ENCODE assay signal across 15 cellular contexts in genomic region chr3:129911261-129911861, GRCh38. TPM values are rescaled to one million over a fixed set of nuclear protein-coding genes. Genes with fewer than 3 reads are reported as not detected.
DNase-seq lines count a peak whose midpoint lies in the region; ATAC-seq lines count a peak whose summit lies in the region.
"Had no signal": no experiment of that assay in that cellular context is flagged by ENCODE, and none has a peak within 500 bp of the region (broad histone marks: within the 10 kb centered on the region; RNA-seq: fewer than 3 reads in every experiment).

No MANE protein-coding gene starts in this region.

- peak; percentile 91 for DNase-seq in GF-D8 (lab: John Stamatoyannopoulos, UW)
- peak; percentile 50 for DNase-seq in SIG-M5 (lab: John Stamatoyannopoulos, UW)
- DNase-seq in glomerular endothelial cell (ENCODE audit: extremely low read depth, low read depth, low spot score), result peak; percentile 57
- peak; percentile 61 for DNase-seq in pons (ENCODE audit: low spot score)
- no peak for DNase-seq in SK-N-DZ (ENCODE audit: low spot score)
- no peak for DNase-seq in stimulated activated naive CD8-positive, alpha-beta T cell treated with anti-CD3 and anti-CD28 coated beads, Interleukin-15, Interleukin-2, amounts not matched to agents 100 U/mL and 50 U/mL, for 24 hours
- DNase-seq: activated CD4-positive, CD25-positive, alpha-beta regulatory T cell; activated naive CD4-positive, alpha-beta T cell treated with anti-CD3 and anti-CD28 coated beads, Interleukin-2, amount 10 ng/mL, durations not matched to agents 7 days and 5 days; BE2C; HCEC 1CT; NCI-H226; SW 1271 had no signal

- ATAC-seq in GM19452 (IDR thresholded peaks at IDR 0.05; ENCODE audit: unreplicated experiment), result no peak
- ATAC-seq in HG03521 (IDR thresholded peaks at IDR 0.05; ENCODE audit: unreplicated experiment), result no peak
- ATAC-seq in stimulated activated naive CD8-positive, alpha-beta T cell treated with anti-CD3 and anti-CD28 coated beads, Interleukin-15, Interleukin-2, amounts not matched to agents 100 U/mL and 50 U/mL, for 24 hours, result no peak
- ATAC-seq: stimulated activated effector memory CD8-positive, alpha-beta T cell treated with anti-CD3 and anti-CD28 coated beads, Interleukin-12 subunit alpha, Interleukin-12 subunit beta, amount 100 ng/mL, for 72 hours had no signal

RNA-seq across cellular contexts. Expression of gene TMCC1, which starts 17.9 kb away (rescaled TPM):
- total RNA-seq in glomerular endothelial cell, result 23.8 and 35.2 TPM in 2 replicates
- 5.3 and 8.6 TPM in 2 replicates for polyA plus RNA-seq in SK-N-DZ (2014; cell fraction: cytosol; rRNA removed)
- polyA plus RNA-seq in SK-N-DZ (2014; cell fraction: nucleus; rRNA removed), result 9.9 and 18.4 TPM in 2 replicates

Comparison
In these comparisons a context has a peak if more than half of its experiments do, and no peak if none do; other contexts are left out.
1. DNase-seq: peak in GF-D8 (single experiment), SIG-M5 (single experiment), glomerular endothelial cell (single experiment) and pons (single experiment); none in SK-N-DZ (single experiment) and stimulated activated naive CD8-positive, alpha-beta T cell treated with anti-CD3 and anti-CD28 coated beads, Interleukin-15, Interleukin-2, amounts not matched to agents 100 U/mL and 50 U/mL, for 24 hours (single experiment).